Comparison of ENCODE assay signal across 16 cellular contexts in the genomic region with DNA sequence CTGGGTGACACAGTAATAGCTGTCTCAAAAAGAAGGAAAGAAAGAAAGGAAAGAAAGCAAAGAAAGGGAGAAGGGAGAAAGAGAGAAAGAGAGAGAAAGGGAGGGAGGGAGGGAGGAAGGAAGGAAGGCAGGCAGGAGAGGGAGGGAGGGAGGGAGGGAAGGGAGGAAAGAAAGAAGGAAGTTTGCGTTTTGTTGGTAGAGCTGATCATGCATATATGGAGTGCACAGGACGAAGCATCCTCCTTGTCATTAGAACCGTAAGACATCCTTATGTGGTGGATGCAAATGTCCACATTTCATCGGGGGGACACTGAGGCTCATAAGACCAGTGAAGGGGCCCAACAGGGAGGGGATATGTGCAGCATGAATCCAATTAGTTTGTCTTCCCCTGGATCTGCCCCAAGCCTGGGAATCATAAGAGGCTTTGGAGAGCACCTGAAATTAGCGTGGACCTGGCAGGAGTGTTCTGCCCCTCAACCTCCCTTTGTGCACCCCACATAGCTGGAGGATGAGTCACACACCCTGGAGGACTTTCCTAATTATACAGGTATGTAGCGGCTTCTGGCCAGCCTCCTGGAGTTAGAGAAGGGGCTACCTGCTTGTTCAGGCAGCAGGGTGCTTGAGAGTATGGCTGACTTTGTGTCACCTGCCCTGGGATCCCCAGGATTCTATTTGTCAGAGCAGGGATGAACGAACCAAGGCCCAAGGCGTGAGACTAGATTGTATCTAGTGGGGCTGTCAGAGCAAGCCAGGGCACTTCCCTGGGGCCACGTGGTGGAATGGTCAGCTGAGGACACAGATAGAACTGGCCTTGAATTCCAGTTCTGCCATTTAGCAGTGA.
A peak's percentile ranks its signal among the peaks of the same experiment; 100 is the strongest.
DNase-seq lines count a peak whose midpoint lies in the region; ATAC-seq, FAIRE-seq and TF ChIP-seq lines count a peak whose summit lies in the region.
"Had no signal": no experiment of that assay in that cellular context is flagged by ENCODE, and none has a peak within 500 bp of the region (broad histone marks: within the 10 kb centered on the region; RNA-seq: fewer than 3 reads in every experiment).

No MANE protein-coding gene starts in this region.

- CTCF ChIA-PET in activated CD8-positive, alpha-beta memory T cell treated with anti-CD3 and anti-CD28 coated beads, Interleukin-2, amount 10 ng/mL, durations not matched to agents 7 days and 5 days (lab: Charles Lee): no interaction called here

- no peaks in the 10 kb centered on the region for H3K4me1 ChIP-seq in RWPE2 (ENCODE audit: insufficient read depth, poor library complexity, severe bottlenecking)

- TF ChIP-seq CTCF in RWPE2 (IDR thresholded peaks at IDR 0.05; ENCODE audit: poor library complexity, severe bottlenecking): no peak

- H3K27me3 Mint-ChIP-seq in activated CD8-positive, alpha-beta memory T cell treated with anti-CD3 and anti-CD28 coated beads, Interleukin-2, amount 10 ng/mL, durations not matched to agents 7 days and 5 days: peaks cover 13% of the 10 kb centered on the region

- DNase-seq in activated CD8-positive, alpha-beta memory T cell treated with anti-CD3 and anti-CD28 coated beads for 24 hours: peak; percentile 24
- DNase-seq in activated CD8-positive, alpha-beta memory T cell treated with anti-CD3 and anti-CD28 coated beads, Interleukin-2, amount 10 ng/mL, durations not matched to agents 7 days and 5 days: no peak
- DNase-seq in RWPE2 (ENCODE audit: low spot score) (no peak), iPS-NIHi7 (ENCODE audit: extremely low spot score) (peak; percentile 56), urothelium cell line (ENCODE audit: low spot score) (peak; percentile 30), KG1 (lab: John Stamatoyannopoulos, UW) (no peak)
- no peak for DNase-seq in stimulated activated CD4-positive, alpha-beta T cell treated with anti-CD3 and anti-CD28 coated beads, Interleukin-15, amount 100 ng/mL, for 24 hours
- DNase-seq: activated CD8-positive, alpha-beta T cell treated with anti-CD3 and anti-CD28 coated beads for 36 hours; activated effector memory CD4-positive, alpha-beta T cell treated with anti-CD3 and anti-CD28 coated beads, Interleukin-2, amount 50 U/mL, for 16 hours; aorta; CD8-positive, alpha-beta T cell; left colon had no signal

- H3K9me3 Mint-ChIP-seq in activated CD8-positive, alpha-beta memory T cell treated with anti-CD3 and anti-CD28 coated beads, Interleukin-2, amount 10 ng/mL, durations not matched to agents 7 days and 5 days (ENCODE audit: low read depth): no peaks in the 10 kb centered on the region
- H3K9me3 Mint-ChIP-seq: CD8-positive, alpha-beta T cell; dendritic cell treated with granulocyte-macrophage colony-stimulating factor and Interleukin-4, amounts not matched to agents 40 ng/mL and 50 ng/mL, for 4 days had no signal

- no peak overlapping the region for H3K4me3 Mint-ChIP-seq in activated CD8-positive, alpha-beta memory T cell treated with anti-CD3 and anti-CD28 coated beads, Interleukin-2, amount 10 ng/mL, durations not matched to agents 7 days and 5 days
- H3K4me3 Mint-ChIP-seq: activated CD8-positive, alpha-beta T cell treated with anti-CD3 and anti-CD28 coated beads for 36 hours; CD8-positive, alpha-beta T cell; dendritic cell treated with granulocyte-macrophage colony-stimulating factor and Interleukin-4, amounts not matched to agents 40 ng/mL and 50 ng/mL, for 4 days had no signal

- H3K27ac ChIP-seq in RWPE2 (ENCODE audit: poor library complexity, severe bottlenecking): no peak overlapping the region

- no peaks in the 10 kb centered on the region for H3K9me3 ChIP-seq in RWPE2 (ENCODE audit: severe bottlenecking)

- H3K27ac Mint-ChIP-seq in activated CD8-positive, alpha-beta memory T cell treated with anti-CD3 and anti-CD28 coated beads, Interleukin-2, amount 10 ng/mL, durations not matched to agents 7 days and 5 days: no peak overlapping the region
- H3K27ac Mint-ChIP-seq: activated CD8-positive, alpha-beta T cell treated with anti-CD3 and anti-CD28 coated beads for 36 hours; CD8-positive, alpha-beta T cell; dendritic cell treated with granulocyte-macrophage colony-stimulating factor and Interleukin-4, amounts not matched to agents 40 ng/mL and 50 ng/mL, for 4 days had no signal

- no peaks in the 10 kb centered on the region for H3K27me3 ChIP-seq in RWPE2 (ENCODE audit: insufficient read depth, poor library complexity, severe bottlenecking)

- no peaks in the 10 kb centered on the region for H3K4me1 Mint-ChIP-seq in activated CD8-positive, alpha-beta memory T cell treated with anti-CD3 and anti-CD28 coated beads, Interleukin-2, amount 10 ng/mL, durations not matched to agents 7 days and 5 days

- no peaks in the 10 kb centered on the region for H3K36me3 Mint-ChIP-seq in activated CD8-positive, alpha-beta memory T cell treated with anti-CD3 and anti-CD28 coated beads, Interleukin-2, amount 10 ng/mL, durations not matched to agents 7 days and 5 days
- H3K36me3 Mint-ChIP-seq: CD8-positive, alpha-beta T cell had no signal

- no peak for FAIRE-seq in urothelium cell line (lab: Jason Lieb, UNC)
- FAIRE-seq: GM18507, HTR-8/SVneo had no signal

- no peak for ATAC-seq in activated CD8-positive, alpha-beta memory T cell treated with anti-CD3 and anti-CD28 coated beads, Interleukin-2, amount 10 ng/mL, durations not matched to agents 7 days and 5 days
- peak; percentile 95 for ATAC-seq in RWPE2 (ENCODE audit: low read depth)
- no peak for ATAC-seq in GM21619 (IDR thresholded peaks at IDR 0.05; ENCODE audit: unreplicated experiment)
- ATAC-seq: activated CD8-positive, alpha-beta T cell treated with anti-CD3 and anti-CD28 coated beads for 36 hours; CD8-positive, alpha-beta T cell; left colon had no signal

- H3K36me3 ChIP-seq in RWPE2 (ENCODE audit: low read depth): no peaks in the 10 kb centered on the region

- H3K4me3 ChIP-seq in RWPE2 (ENCODE audit: severe bottlenecking): no peak overlapping the region

Comparison
In these comparisons a context has a peak if more than half of its experiments do, and no peak if none do; other contexts are left out.
1. DNase-seq: peak in activated CD8-positive, alpha-beta memory T cell treated with anti-CD3 and anti-CD28 coated beads for 24 hours (single experiment), iPS-NIHi7 (single experiment) and urothelium cell line (single experiment); none in activated CD8-positive, alpha-beta memory T cell treated with anti-CD3 and anti-CD28 coated beads, Interleukin-2, amount 10 ng/mL, durations not matched to agents 7 days and 5 days (single experiment), RWPE2 (single experiment), KG1 (single experiment) and stimulated activated CD4-positive, alpha-beta T cell treated with anti-CD3 and anti-CD28 coated beads, Interleukin-15, amount 100 ng/mL, for 24 hours (single experiment).